ENCODE assay signal across 1 cellular context in the genomic region with DNA sequence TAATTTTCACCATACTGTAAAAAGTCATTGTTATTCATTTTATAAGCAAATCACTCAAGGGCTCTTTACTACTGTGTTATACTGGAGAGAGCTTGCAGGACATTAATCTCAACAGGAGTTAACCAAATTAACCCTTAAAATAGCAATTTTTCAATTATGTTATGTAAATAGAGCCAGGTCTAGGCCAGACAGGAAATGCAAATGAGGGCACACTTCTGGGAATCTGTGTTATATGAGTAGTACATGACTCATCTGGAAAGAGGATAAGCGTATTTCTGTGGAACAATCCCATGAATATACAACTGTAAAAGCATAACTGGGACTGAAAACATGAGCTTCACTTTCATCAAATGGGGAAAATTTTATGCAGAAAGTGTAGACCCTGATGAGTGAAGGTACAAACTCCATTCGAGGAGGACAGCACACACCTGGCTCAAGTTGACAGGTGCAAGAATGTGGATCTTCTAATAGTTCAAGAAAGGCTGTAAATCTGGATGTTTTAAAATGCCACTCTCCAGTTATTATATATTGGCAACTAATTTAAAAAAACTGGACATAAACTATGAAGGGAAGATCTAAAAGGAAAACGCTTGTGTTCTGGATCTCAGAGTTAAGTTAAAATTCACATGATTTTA.
A peak's percentile ranks its signal among the peaks of the same experiment; 100 is the strongest.
TF ChIP-seq lines count a peak whose summit lies in the region.

No MANE protein-coding gene starts in this region.

TF ChIP-seq in K562, 482 proteins besides CTCF, POLR2A, EP300 and RAD21 (continued from another document):
- TF ChIP-seq, protein P1, sequence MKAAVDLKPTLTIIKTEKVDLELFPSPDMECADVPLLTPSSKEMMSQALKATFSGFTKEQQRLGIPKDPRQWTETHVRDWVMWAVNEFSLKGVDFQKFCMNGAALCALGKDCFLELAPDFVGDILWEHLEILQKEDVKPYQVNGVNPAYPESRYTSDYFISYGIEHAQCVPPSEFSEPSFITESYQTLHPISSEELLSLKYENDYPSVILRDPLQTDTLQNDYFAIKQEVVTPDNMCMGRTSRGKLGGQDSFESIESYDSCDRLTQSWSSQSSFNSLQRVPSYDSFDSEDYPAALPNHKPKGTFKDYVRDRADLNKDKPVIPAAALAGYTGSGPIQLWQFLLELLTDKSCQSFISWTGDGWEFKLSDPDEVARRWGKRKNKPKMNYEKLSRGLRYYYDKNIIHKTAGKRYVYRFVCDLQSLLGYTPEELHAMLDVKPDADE (conservative IDR thresholded peaks at IDR 0.05; ENCODE audit: control insufficient read depth, low read depth, low read length) = no peak
- TF ChIP-seq JUND (IDR thresholded peaks at IDR 0.05; ENCODE audit: borderline replicate concordance, low read depth, low read length) = peak; percentile 98
- TF ChIP-seq JUND (tag; IDR thresholded peaks at IDR 0.05; ENCODE audit: borderline replicate concordance, low read depth, low read length) = peak; percentile 99
- TF ChIP-seq HDAC1 (IDR thresholded peaks at IDR 0.05) = peak in 1 of 2 experiments; percentile 32; a peak in 1 of 4 replicates
- peak; percentile 34 to 92; a peak in 2 of 4 replicates for TF ChIP-seq FOXA3 (CRISPR knock-in tag; conservative IDR thresholded peaks at IDR 0.05 in 1 of 2, IDR thresholded peaks at IDR 0.05 in 1 of 2)
- peak; percentile 96 for TF ChIP-seq ELF1 (tag; IDR thresholded peaks at IDR 0.05)
- TF ChIP-seq, protein P2, sequence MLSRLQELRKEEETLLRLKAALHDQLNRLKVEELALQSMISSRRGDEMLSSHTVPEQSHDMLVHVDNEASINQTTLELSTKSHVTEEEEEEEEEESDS (CRISPR knock-in tag; IDR thresholded peaks at IDR 0.05) = no peak
- TF ChIP-seq, protein P3, sequence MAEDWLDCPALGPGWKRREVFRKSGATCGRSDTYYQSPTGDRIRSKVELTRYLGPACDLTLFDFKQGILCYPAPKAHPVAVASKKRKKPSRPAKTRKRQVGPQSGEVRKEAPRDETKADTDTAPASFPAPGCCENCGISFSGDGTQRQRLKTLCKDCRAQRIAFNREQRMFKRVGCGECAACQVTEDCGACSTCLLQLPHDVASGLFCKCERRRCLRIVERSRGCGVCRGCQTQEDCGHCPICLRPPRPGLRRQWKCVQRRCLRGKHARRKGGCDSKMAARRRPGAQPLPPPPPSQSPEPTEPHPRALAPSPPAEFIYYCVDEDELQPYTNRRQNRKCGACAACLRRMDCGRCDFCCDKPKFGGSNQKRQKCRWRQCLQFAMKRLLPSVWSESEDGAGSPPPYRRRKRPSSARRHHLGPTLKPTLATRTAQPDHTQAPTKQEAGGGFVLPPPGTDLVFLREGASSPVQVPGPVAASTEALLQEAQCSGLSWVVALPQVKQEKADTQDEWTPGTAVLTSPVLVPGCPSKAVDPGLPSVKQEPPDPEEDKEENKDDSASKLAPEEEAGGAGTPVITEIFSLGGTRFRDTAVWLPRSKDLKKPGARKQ (CRISPR knock-in tag; IDR thresholded peaks at IDR 0.05) = no peak
- TF ChIP-seq, protein P4, sequence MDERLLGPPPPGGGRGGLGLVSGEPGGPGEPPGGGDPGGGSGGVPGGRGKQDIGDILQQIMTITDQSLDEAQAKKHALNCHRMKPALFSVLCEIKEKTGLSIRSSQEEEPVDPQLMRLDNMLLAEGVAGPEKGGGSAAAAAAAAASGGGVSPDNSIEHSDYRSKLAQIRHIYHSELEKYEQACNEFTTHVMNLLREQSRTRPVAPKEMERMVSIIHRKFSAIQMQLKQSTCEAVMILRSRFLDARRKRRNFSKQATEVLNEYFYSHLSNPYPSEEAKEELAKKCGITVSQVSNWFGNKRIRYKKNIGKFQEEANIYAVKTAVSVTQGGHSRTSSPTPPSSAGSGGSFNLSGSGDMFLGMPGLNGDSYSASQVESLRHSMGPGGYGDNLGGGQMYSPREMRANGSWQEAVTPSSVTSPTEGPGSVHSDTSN (CRISPR knock-in tag; IDR thresholded peaks at IDR 0.05; ENCODE audit: low read depth) = no peak
- TF ChIP-seq, protein P4 (tag; conservative IDR thresholded peaks at IDR 0.05; ENCODE audit: low read depth) = 0 out of 2 replicates have a peak, but pooled peaks have one; percentile 8
- 0 out of 2 replicates have a peak, but pooled peaks have one; percentile 18 for TF ChIP-seq L3MBTL2 (IDR thresholded peaks at IDR 0.05)
- TF ChIP-seq GTF2A2 (tag; IDR thresholded peaks at IDR 0.05) = no peak
- TF ChIP-seq KAT7 (CRISPR knock-in tag; IDR thresholded peaks at IDR 0.05; ENCODE audit: borderline replicate concordance) = no peak
- 0 out of 4 replicates have a peak, but pooled peaks of 1 of the 2 experiments have one; percentile 14 for TF ChIP-seq TBL1XR1 (IDR thresholded peaks at IDR 0.05; ENCODE audit: low read length in 2 of 2)
- TF ChIP-seq SOX6 (IDR thresholded peaks at IDR 0.05) = 0 out of 2 replicates have a peak, but pooled peaks have one; percentile 16
- peak; percentile 64; the same call in 1 of the 2 replicates for TF ChIP-seq MAFK (IDR thresholded peaks at IDR 0.05; ENCODE audit: low read length)
- peak; percentile 25; the same call in 1 of the 2 replicates for TF ChIP-seq HCFC1 (IDR thresholded peaks at IDR 0.05; ENCODE audit: low read depth, low read length)
- no peak for TF ChIP-seq ZC3H11A (IDR thresholded peaks at IDR 0.05; ENCODE audit: low read depth, low read length)
- TF ChIP-seq FOXJ3 (CRISPR knock-in tag; IDR thresholded peaks at IDR 0.05) = no peak
- TF ChIP-seq BDP1 (IDR thresholded peaks at IDR 0.05; ENCODE audit: insufficient read depth, insufficient read length) = no peak
- TF ChIP-seq ZNF24 (IDR thresholded peaks at IDR 0.05) = no peak
- peak; percentile 75 to 79 for TF ChIP-seq KDM1A (IDR thresholded peaks at IDR 0.05)
- TF ChIP-seq ZNF41 (CRISPR knock-in tag; conservative IDR thresholded peaks at IDR 0.05) = no peak
- peak; percentile 84; the same call in 1 of the 2 replicates for TF ChIP-seq SMARCC2 (IDR thresholded peaks at IDR 0.05; ENCODE audit: low read depth)
- TF ChIP-seq RFX5 (IDR thresholded peaks at IDR 0.05; ENCODE audit: low read depth, low read length) = peak; percentile 21; the same call in 1 of the 2 replicates
- TF ChIP-seq, protein P5, sequence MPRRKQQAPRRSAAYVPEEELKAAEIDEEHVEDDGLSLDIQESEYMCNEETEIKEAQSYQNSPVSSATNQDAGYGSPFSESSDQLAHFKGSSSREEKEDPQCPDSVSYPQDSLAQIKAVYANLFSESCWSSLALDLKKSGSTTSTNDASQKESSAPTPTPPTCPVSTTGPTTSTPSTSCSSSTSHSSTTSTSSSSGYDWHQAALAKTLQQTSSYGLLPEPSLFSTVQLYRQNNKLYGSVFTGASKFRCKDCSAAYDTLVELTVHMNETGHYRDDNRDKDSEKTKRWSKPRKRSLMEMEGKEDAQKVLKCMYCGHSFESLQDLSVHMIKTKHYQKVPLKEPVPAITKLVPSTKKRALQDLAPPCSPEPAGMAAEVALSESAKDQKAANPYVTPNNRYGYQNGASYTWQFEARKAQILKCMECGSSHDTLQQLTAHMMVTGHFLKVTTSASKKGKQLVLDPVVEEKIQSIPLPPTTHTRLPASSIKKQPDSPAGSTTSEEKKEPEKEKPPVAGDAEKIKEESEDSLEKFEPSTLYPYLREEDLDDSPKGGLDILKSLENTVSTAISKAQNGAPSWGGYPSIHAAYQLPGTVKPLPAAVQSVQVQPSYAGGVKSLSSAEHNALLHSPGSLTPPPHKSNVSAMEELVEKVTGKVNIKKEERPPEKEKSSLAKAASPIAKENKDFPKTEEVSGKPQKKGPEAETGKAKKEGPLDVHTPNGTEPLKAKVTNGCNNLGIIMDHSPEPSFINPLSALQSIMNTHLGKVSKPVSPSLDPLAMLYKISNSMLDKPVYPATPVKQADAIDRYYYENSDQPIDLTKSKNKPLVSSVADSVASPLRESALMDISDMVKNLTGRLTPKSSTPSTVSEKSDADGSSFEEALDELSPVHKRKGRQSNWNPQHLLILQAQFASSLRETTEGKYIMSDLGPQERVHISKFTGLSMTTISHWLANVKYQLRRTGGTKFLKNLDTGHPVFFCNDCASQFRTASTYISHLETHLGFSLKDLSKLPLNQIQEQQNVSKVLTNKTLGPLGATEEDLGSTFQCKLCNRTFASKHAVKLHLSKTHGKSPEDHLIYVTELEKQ (CRISPR knock-in tag; IDR thresholded peaks at IDR 0.05) = no peak
- TF ChIP-seq EGR1 (conservative IDR thresholded peaks at IDR 0.05) = no peak
